In genomic region chr17:81516439-81516838, GRCh38 we compare ENCODE assay signal across 8 cellular contexts. TPM values are rescaled to one million over a fixed set of nuclear protein-coding genes. Genes with fewer than 3 reads are reported as not detected.
DNase-seq lines count a peak whose midpoint lies in the region; ATAC-seq and TF ChIP-seq lines count a peak whose summit lies in the region.

No MANE protein-coding gene starts in this region.

- H3K9me3 ChIP-seq in SJSA1 (replicated peaks) (no peaks in the 10 kb centered on the region), prostate gland (no peaks in the 10 kb centered on the region)

- TF ChIP-seq POLR2A in prostate gland (IDR thresholded peaks at IDR 0.05) = no peak

- H3K27me3 ChIP-seq in GM06990 (replicated peaks; ENCODE audit: control insufficient read depth, insufficient read depth, low read length) (no peaks in the 10 kb centered on the region), SJSA1 (replicated peaks) (no peaks in the 10 kb centered on the region), prostate gland (replicated peaks; ENCODE audit: insufficient read depth) (no peaks in the 10 kb centered on the region)

- no peak for ATAC-seq in GM18502 (IDR thresholded peaks at IDR 0.05; ENCODE audit: poor library complexity, unreplicated experiment)
- ATAC-seq in HG02571 (IDR thresholded peaks at IDR 0.05; ENCODE audit: unreplicated experiment) = no peak
- no peak for ATAC-seq in GM21447 (IDR thresholded peaks at IDR 0.05; ENCODE audit: unreplicated experiment)

- H3K4me1 ChIP-seq in SJSA1 (replicated peaks) = peaks cover 61% of the 10 kb centered on the region
- H3K4me1 ChIP-seq in prostate gland (replicated peaks) = peaks cover 13% of the 10 kb centered on the region

- H3K36me3 ChIP-seq in GM06990 (ENCODE audit: control insufficient read depth, insufficient read depth, low read length) (peaks cover 7% of the 10 kb centered on the region), SJSA1 (peaks cover 56% of the 10 kb centered on the region), prostate gland (peaks cover 2 to 5% of the 10 kb centered on the region in 2 donors)

- DNase-seq in GM06990 (ENCODE audit: extremely low read depth, insufficient read length) (peak; percentile 28), SJSA1 (ENCODE audit: low read depth in 1 of 2, low spot score in 2 of 2) (no peak), fibroblast of mammary gland (ENCODE audit: low read depth) (no peak), prostate gland (ENCODE audit: low spot score) (no peak), NCI-H526 treated with DMSO at 0.1 percent for 48 hours (lab: John Stamatoyannopoulos, UW) (no peak)

- intact Hi-C loops in prostate gland (cut with DNase I) = loop anchor here (5.0 kb wide), 2 partner anchors 51 to 86 kb away; no protein-coding TSS in a partner anchor

- no peak for TF ChIP-seq CTCF in GM06990 (IDR thresholded peaks at IDR 0.05; ENCODE audit: insufficient read depth, low read length, poor library complexity, severe bottlenecking)
- no peak for TF ChIP-seq CTCF in fibroblast of mammary gland (conservative IDR thresholded peaks at IDR 0.05; ENCODE audit: control insufficient read depth, insufficient read depth, low read depth, low read length)
- no peak for TF ChIP-seq CTCF in prostate gland (IDR thresholded peaks at IDR 0.05)

- H3K4me3 ChIP-seq in GM06990 (replicated peaks; ENCODE audit: low read depth, low read length) (peak overlapping the region; percentile 89), SJSA1 (peak overlapping the region; percentile 80), fibroblast of mammary gland (ENCODE audit: control insufficient read depth, low read depth, low read length) (peak overlapping the region; percentile 60), prostate gland (no peak overlapping the region)

- 61% methylated on average over 4 of the region's 4 CpGs for WGBS in prostate gland

- H3K27ac ChIP-seq in SJSA1 = no peak overlapping the region
- peak overlapping the region; percentile 100 for H3K27ac ChIP-seq in prostate gland

RNA-seq across cellular contexts. Expression of gene ACTG1, which starts 3.8 kb away (rescaled TPM):
- 9,784 and 9,807 TPM in 2 replicates for total RNA-seq in SJSA1 (2014; rRNA removed; shearing (Covaris generic))
- 1,000 to 10,000 TPM; 2,438 to 3,181 TPM for total RNA-seq in prostate gland

RNA-seq across cellular contexts. Expression of gene FSCN2, which starts 11.7 kb away (rescaled TPM):
- 0.61 and 1.4 TPM in 2 replicates for total RNA-seq in SJSA1 (2014; rRNA removed; shearing (Covaris generic))
- 1 to 10 TPM; 3.1 to 5.6 TPM for total RNA-seq in prostate gland

RNA-seq across cellular contexts. Expression of gene FAAP100, which starts 35.7 kb away (rescaled TPM):
- total RNA-seq in SJSA1 (2014; rRNA removed; shearing (Covaris generic)) = 26.0 and 28.1 TPM in 2 replicates
- 10 to 100 TPM; 27.8 to 44.4 TPM for total RNA-seq in prostate gland

Comparison
In these comparisons a context has a peak if more than half of its experiments do, and no peak if none do; other contexts are left out.
1. H3K4me3 ChIP-seq: peak in GM06990 (single experiment), SJSA1 (single experiment) and fibroblast of mammary gland (single experiment); none in prostate gland (0 of 2).